In the genomic region with DNA sequence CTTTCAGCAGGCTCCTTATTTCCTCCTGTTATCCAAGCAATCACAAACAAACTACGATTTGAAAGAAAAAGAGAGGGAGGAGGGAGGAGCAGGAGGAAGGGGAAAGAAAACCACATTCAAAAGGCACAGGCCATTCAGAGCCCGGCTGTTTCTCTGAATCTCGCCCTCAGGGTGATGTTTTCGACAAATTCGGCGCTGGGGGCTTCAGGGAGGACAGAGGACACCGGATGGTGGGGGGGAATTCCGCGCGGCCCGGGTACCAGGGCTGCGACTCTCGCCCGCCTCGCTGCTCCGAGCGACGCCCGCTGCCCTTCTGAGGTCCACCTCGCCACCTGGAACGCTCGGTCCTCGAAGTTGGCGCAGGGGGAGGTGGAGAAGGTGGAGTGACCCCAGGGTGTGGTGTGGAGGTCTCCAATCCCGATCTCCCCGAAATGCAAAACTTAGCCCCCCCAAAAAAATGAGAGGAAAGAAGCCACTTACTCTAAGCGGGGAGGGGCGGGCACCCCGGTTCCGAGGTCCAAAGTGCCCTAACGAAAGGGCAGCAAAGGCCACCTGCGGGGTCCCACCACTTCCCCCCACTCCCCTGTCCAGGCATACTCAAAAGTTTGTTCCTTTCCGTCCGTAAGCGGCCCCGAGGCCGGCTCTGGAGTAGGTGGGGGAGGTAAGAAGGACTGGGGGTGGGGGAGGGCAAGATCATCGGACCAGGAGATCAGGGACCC, we compare ENCODE assay signal across 1 cellular context.
TF ChIP-seq lines count a peak whose summit lies in the region.

No MANE protein-coding gene starts in this region.

TF ChIP-seq in H1, 55 proteins besides CTCF, POLR2A, EP300 and RAD21:
- TF ChIP-seq, protein P1, sequence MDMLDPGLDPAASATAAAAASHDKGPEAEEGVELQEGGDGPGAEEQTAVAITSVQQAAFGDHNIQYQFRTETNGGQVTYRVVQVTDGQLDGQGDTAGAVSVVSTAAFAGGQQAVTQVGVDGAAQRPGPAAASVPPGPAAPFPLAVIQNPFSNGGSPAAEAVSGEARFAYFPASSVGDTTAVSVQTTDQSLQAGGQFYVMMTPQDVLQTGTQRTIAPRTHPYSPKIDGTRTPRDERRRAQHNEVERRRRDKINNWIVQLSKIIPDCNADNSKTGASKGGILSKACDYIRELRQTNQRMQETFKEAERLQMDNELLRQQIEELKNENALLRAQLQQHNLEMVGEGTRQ (IDR thresholded peaks at IDR 0.05; ENCODE audit: low read length), result no peak
- TF ChIP-seq SRF (IDR thresholded peaks at IDR 0.05; ENCODE audit: low read depth, low read length), result no peak
- TF ChIP-seq, protein P2, sequence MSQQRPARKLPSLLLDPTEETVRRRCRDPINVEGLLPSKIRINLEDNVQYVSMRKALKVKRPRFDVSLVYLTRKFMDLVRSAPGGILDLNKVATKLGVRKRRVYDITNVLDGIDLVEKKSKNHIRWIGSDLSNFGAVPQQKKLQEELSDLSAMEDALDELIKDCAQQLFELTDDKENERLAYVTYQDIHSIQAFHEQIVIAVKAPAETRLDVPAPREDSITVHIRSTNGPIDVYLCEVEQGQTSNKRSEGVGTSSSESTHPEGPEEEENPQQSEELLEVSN (IDR thresholded peaks at IDR 0.05), result 0 out of 2 replicates have a peak, but pooled peaks have one; percentile 15
- TF ChIP-seq KDM4A (IDR thresholded peaks at IDR 0.05; ENCODE audit: low read depth, low read length, severe bottlenecking), result peak; percentile 15
- TF ChIP-seq RBBP5 (IDR thresholded peaks at IDR 0.05; ENCODE audit: borderline replicate concordance, low read depth, low read length), result 0 out of 2 replicates have a peak, but pooled peaks have one; percentile 59
- 0 out of 2 replicates have a peak, but pooled peaks have one; percentile 25 for TF ChIP-seq TAF1 (IDR thresholded peaks at IDR 0.05; ENCODE audit: low read depth, low read length)
